9 cellular contexts compared by ENCODE assay signal in the genomic region with DNA sequence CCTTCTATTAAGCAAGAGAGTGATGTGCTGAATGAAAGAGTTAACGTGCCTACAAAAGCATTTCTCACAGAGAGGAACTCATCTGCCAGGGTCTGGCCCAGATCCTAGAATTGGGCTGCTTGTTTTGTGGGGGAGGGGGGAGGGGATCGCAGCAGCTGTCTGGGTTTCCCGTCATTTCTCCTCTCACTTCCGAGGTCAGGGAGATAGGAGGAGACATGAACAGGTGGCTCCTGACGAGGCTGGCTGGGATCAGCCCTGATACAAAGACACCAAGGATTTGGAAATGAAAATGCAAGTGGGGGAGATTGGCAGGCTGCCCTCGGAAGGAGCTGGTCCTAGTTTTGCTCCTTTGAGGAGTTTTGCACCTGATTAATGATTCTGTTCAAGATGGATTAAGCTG.
A peak's percentile ranks its signal among the peaks of the same experiment; 100 is the strongest.
DNase-seq lines count a peak whose midpoint lies in the region; ATAC-seq and TF ChIP-seq lines count a peak whose summit lies in the region.
"Had no signal": no experiment of that assay in that cellular context is flagged by ENCODE, and none has a peak within 500 bp of the region (broad histone marks: within the 10 kb centered on the region; RNA-seq: fewer than 3 reads in every experiment).

No MANE protein-coding gene starts in this region.

- H3K27ac ChIP-seq in PC-9 (no peak overlapping the region), sigmoid colon (no peak overlapping the region)

- peaks cover 8% of the 10 kb centered on the region; the same call in 1 of the 2 replicates for H3K9me3 Mint-ChIP-seq in HFFc6

- 0 out of 2 replicates have a peak overlapping the region, but pooled peaks have one; percentile 18 for H3K4me2 ChIP-seq in PC-9

- H3K4me3 Mint-ChIP-seq in HFFc6: peak overlapping the region; percentile 65

- POLR2A ChIA-PET in PC-9 (lab: Charles Lee; ENCODE audit: unreplicated experiment): no interaction called here

- H3K9me2 ChIP-seq in PC-9 (ENCODE audit: insufficient read depth): no peaks in the 10 kb centered on the region

- no peak overlapping the region for H3K4me3 ChIP-seq in PC-9
- peak overlapping the region in 3 of 4 donors; percentile 28 to 38 (median 35) for H3K4me3 ChIP-seq in sigmoid colon

- TF ChIP-seq CTCF in HFFc6 (IDR thresholded peaks at IDR 0.05): no peak
- TF ChIP-seq CTCF in PC-9 (conservative IDR thresholded peaks at IDR 0.05): no peak
- no peak for TF ChIP-seq CTCF in sigmoid colon (IDR thresholded peaks at IDR 0.05)

- no peaks in the 10 kb centered on the region for H3K79me2 ChIP-seq in PC-9 (ENCODE audit: low read depth)

- H3K36me3 ChIP-seq in PC-9 (ENCODE audit: low read depth) (no peaks in the 10 kb centered on the region), sigmoid colon (no peaks in the 10 kb centered on the region)

- CTCF ChIA-PET in PC-9 (lab: Charles Lee): no interaction called here

- no peak overlapping the region for H3K27ac Mint-ChIP-seq in HFFc6

- H3F3A ChIP-seq in PC-9 (ENCODE audit: insufficient read depth, low read depth): no peaks in the 10 kb centered on the region

- H4K20me1 ChIP-seq in PC-9 (ENCODE audit: insufficient read depth): no peaks in the 10 kb centered on the region

- H3K27me3 ChIP-seq in PC-9 (ENCODE audit: insufficient read depth, low read depth) (no peaks in the 10 kb centered on the region), sigmoid colon (no peaks in the 10 kb centered on the region)

- no TSS peak for BruUV-seq in PC-9 (replicated peaks; lab: Mats Ljungman, UMichigan)

- H3K9me3 ChIP-seq in PC-9 (ENCODE audit: insufficient read depth, low read depth): no peaks in the 10 kb centered on the region
- peaks cover 0 to 6% (median 1%) of the 10 kb centered on the region in 4 donors for H3K9me3 ChIP-seq in sigmoid colon

- ATAC-seq in HG02642 (IDR thresholded peaks at IDR 0.05; ENCODE audit: poor library complexity, unreplicated experiment) (no peak), HG03378 (IDR thresholded peaks at IDR 0.05; ENCODE audit: unreplicated experiment) (no peak)

- TF ChIP-seq POLR2A in sigmoid colon (IDR thresholded peaks at IDR 0.05): no peak

- H2AFZ ChIP-seq in PC-9: no peak overlapping the region

- intact Hi-C loops in PC-9 (cut with micrococcal nuclease; ENCODE audit: unreplicated experiment) (no loop called here), sigmoid colon (cut with DNase I) (no loop called here)

- peaks cover 3% of the 10 kb centered on the region; the same call in 1 of the 2 replicates for H3K27me3 Mint-ChIP-seq in HFFc6 (ENCODE audit: insufficient read depth)

- no peak for TF ChIP-seq EP300 in sigmoid colon (IDR thresholded peaks at IDR 0.05)

- no peaks in the 10 kb centered on the region for H3K36me3 Mint-ChIP-seq in HFFc6 (ENCODE audit: low read depth)

- peaks cover 18% of the 10 kb centered on the region for H3K4me1 Mint-ChIP-seq in HFFc6 (ENCODE audit: low read depth)

- DNase-seq in HFFc6 (no peak), PC-9 (peak in 1 of 2 experiments; percentile 18), globus pallidus (ENCODE audit: low spot score) (peak; percentile 71), sigmoid colon (no peak), SW480 (ENCODE audit: low spot score) (no peak), cortex of kidney (lab: John Stamatoyannopoulos, UW) (no peak)
- DNase-seq: SIG-M5 had no signal

- 9 to 17% methylated on average over 6 of the region's 6 CpGs for WGBS in sigmoid colon, 2 donors

- H3K4me1 ChIP-seq in PC-9 (replicated peaks; ENCODE audit: insufficient read depth): peaks cover 10% of the 10 kb centered on the region; the same call in 1 of the 2 replicates
- peaks cover 0 to 24% (median 17%) of the 10 kb centered on the region in 4 donors for H3K4me1 ChIP-seq in sigmoid colon
